Comparison of ENCODE assay signal across 16 cellular contexts in genomic region chr2:133138693-133139092, GRCh38.
"Had no signal": no experiment of that assay in that cellular context is flagged by ENCODE, and none has a peak within 500 bp of the region (broad histone marks: within the 10 kb centered on the region; RNA-seq: fewer than 3 reads in every experiment).

No MANE protein-coding gene starts in this region.

- H2AFZ ChIP-seq: hepatocyte, neural progenitor cell had no signal

- H3K4me2 ChIP-seq: hepatocyte had no signal

- ATAC-seq: left cardiac atrium; stimulated activated naive CD8-positive, alpha-beta T cell treated with anti-CD3 and anti-CD28 coated beads, Interleukin-15, amount 100 ng/mL, for 72 hours; upper lobe of right lung had no signal

- H3K27me3 ChIP-seq: ascending aorta, breast epithelium, hepatocyte, neural progenitor cell, right lobe of liver, upper lobe of right lung had no signal

- H3K9ac ChIP-seq: neural progenitor cell had no signal

- H3K9me3 ChIP-seq: ascending aorta, breast epithelium, lower lobe of right lung, right lobe of liver, upper lobe of right lung had no signal

- H3K4me1 ChIP-seq: ascending aorta, breast epithelium, lower lobe of right lung, right lobe of liver, upper lobe of right lung had no signal

- H3K36me3 ChIP-seq: ascending aorta, breast epithelium, lower lobe of right lung, neural progenitor cell, right lobe of liver, upper lobe of right lung had no signal

- H3K27ac ChIP-seq: ascending aorta, breast epithelium, hepatocyte, lower lobe of right lung, neural progenitor cell, right lobe of liver, upper lobe of right lung had no signal

- DNase-seq: activated CD4-positive, alpha-beta T cell treated with anti-CD3 and anti-CD28 coated beads, Interleukin-2, amount 10 ng/mL, durations not matched to agents 7 days and 5 days; activated CD8-positive, alpha-beta memory T cell treated with anti-CD3 and anti-CD28 coated beads, Interleukin-2, amount 50 U/mL, for 48 hours; activated naive CD4-positive, alpha-beta T cell treated with anti-CD3 and anti-CD28 coated beads, Interleukin-2, amount 10 ng/mL, durations not matched to agents 7 days and 5 days; effector memory CD4-positive, alpha-beta T cell; erythroblast; immature natural killer cell; left cardiac atrium; lower lobe of right lung; right lobe of liver; stimulated activated naive CD8-positive, alpha-beta T cell treated with anti-CD3 and anti-CD28 coated beads, Interleukin-15, amount 100 ng/mL, for 72 hours; SW 1271; upper lobe of right lung had no signal

- H3K79me2 ChIP-seq: hepatocyte had no signal

- H3K4me3 ChIP-seq: ascending aorta, breast epithelium, hepatocyte, lower lobe of right lung, neural progenitor cell, right lobe of liver, upper lobe of right lung had no signal
